In the genomic region with DNA sequence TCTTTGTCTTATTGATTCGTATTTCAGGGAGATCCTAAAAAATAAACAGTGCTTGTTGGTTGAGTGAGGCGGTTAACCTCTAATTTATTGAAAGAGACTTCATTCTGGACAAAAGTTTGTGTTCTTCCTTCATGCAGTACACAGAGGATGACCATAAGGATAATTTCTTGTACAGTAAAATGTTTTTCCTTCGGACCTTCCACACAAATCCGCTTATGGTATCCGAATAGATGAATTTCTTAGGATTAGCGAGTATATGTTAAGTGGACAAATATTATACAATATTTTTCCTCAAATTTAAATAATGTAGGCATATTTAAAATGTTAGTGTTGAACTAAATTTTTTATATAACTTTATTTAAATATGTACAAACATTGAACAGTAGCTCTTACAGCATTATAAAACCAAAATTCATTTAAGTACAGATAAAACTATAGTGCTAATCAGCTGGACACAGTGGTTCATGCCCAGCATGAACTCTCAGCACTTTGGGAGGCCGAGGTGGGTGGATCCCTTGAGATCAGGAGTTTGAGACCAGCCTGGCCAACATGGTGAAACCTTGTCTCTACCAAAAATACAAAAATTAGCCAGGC, we compare ENCODE assay signal across 8 cellular contexts.
DNase-seq lines count a peak whose midpoint lies in the region; ATAC-seq and TF ChIP-seq lines count a peak whose summit lies in the region.

No MANE protein-coding gene starts in this region.

- no peaks in the 10 kb centered on the region for H3K9me2 ChIP-seq in GM23248 (ENCODE audit: insufficient read depth)

- H4K20me1 ChIP-seq in GM23248 (ENCODE audit: insufficient read depth): no peaks in the 10 kb centered on the region

- 58 to 59% methylated on average over 7 of the region's 7 CpGs for WGBS in GM23248 (ENCODE audit: low coverage in 1 of 2, low lambda C conversion rate in 2 of 2, missing lambda C conversion rate in 2 of 2), 2 experiments

- H3K36me3 ChIP-seq in GM23248 (ENCODE audit: low read depth): no peaks in the 10 kb centered on the region; the same call in 1 of the 2 replicates
- peaks cover 3% of the 10 kb centered on the region; the same call in 1 of the 2 replicates for H3K36me3 ChIP-seq in SJCRH30
- no peaks in the 10 kb centered on the region for H3K36me3 ChIP-seq in mucosa of descending colon (ENCODE audit: low read depth)

- in situ Hi-C loops in GM23248 (cut with MboI): loop anchor here (10.0 to 25.0 kb wide), 2 partner anchors 884 to 1181 kb away; a partner anchor contains a TSS

- peak overlapping the region; percentile 58 for H2AFZ ChIP-seq in GM23248

- peak overlapping the region; percentile 91 for H3K4me2 ChIP-seq in GM23248 (ENCODE audit: unreplicated experiment)

- peak overlapping the region; percentile 67 for H3K4me3 ChIP-seq in GM23248
- H3K4me3 ChIP-seq in SJCRH30: peak overlapping the region; percentile 53
- peak overlapping the region; percentile 34 for H3K4me3 ChIP-seq in fibroblast of mammary gland (ENCODE audit: control insufficient read depth, low read depth, low read length)
- H3K4me3 ChIP-seq in skeletal muscle cell (ENCODE audit: low read depth, low read length): peak overlapping the region; percentile 36
- no peak overlapping the region for H3K4me3 ChIP-seq in mucosa of descending colon

- peak overlapping the region; percentile 58 for H3K9ac ChIP-seq in GM23248

- H3K79me2 ChIP-seq in GM23248 (ENCODE audit: insufficient read depth): no peaks in the 10 kb centered on the region

- peaks cover 38% of the 10 kb centered on the region for H3K4me1 ChIP-seq in GM23248 (ENCODE audit: insufficient read depth)
- peaks cover 8% of the 10 kb centered on the region; the same call in 1 of the 2 replicates for H3K4me1 ChIP-seq in SJCRH30
- H3K4me1 ChIP-seq in mucosa of descending colon (ENCODE audit: low read depth): peaks cover 18% of the 10 kb centered on the region

- no peak for TF ChIP-seq CTCF in fibroblast of mammary gland (conservative IDR thresholded peaks at IDR 0.05; ENCODE audit: control insufficient read depth, insufficient read depth, low read depth, low read length)
- no peak for TF ChIP-seq CTCF in mucosa of descending colon (IDR thresholded peaks at IDR 0.05)

- H3K27ac ChIP-seq in GM23248 (peak overlapping the region; percentile 64), SJCRH30 (peak overlapping the region; percentile 77)

- ATAC-seq in mucosa of descending colon (no peak), HG02885 (IDR thresholded peaks at IDR 0.05; ENCODE audit: poor library complexity, unreplicated experiment) (no peak), HG02610 (IDR thresholded peaks at IDR 0.05; ENCODE audit: unreplicated experiment) (no peak)

- intact Hi-C loops in mucosa of descending colon (cut with DNase I, micrococcal nuclease): no loop called here

- peaks cover 46% of the 10 kb centered on the region for H3F3A ChIP-seq in GM23248 (ENCODE audit: insufficient read depth)

- H3K9me3 ChIP-seq in GM23248 (ENCODE audit: low read depth): no peaks in the 10 kb centered on the region
- H3K9me3 ChIP-seq in SJCRH30 (replicated peaks): no peaks in the 10 kb centered on the region
- H3K9me3 ChIP-seq in mucosa of descending colon: no peaks in the 10 kb centered on the region

- DNase-seq in GM23248 (no peak), SJCRH30 (peak in 1 of 2 experiments; percentile 17), fibroblast of mammary gland (ENCODE audit: low read depth) (no peak), skeletal muscle cell (ENCODE audit: low read depth) (no peak), mucosa of descending colon (no peak), AG20443 (ENCODE audit: low spot score) (no peak)

- H3K27me3 ChIP-seq in GM23248 (replicated peaks; ENCODE audit: insufficient read depth) (no peaks in the 10 kb centered on the region), SJCRH30 (no peaks in the 10 kb centered on the region)
